19 cellular contexts compared by ENCODE assay signal in genomic region chr6:46648869-46649488, GRCh38. TPM values are rescaled to one million over a fixed set of nuclear protein-coding genes. Genes with fewer than 3 reads are reported as not detected.
DNase-seq lines count a peak whose midpoint lies in the region; ATAC-seq and TF ChIP-seq lines count a peak whose summit lies in the region.
"Had no signal": no experiment of that assay in that cellular context is flagged by ENCODE, and none has a peak within 500 bp of the region (broad histone marks: within the 10 kb centered on the region; RNA-seq: fewer than 3 reads in every experiment).

No MANE protein-coding gene starts in this region.

- peak overlapping the region; percentile 78 for H3K4me2 ChIP-seq in OCI-LY1 (ENCODE audit: low read length)

- H3K79me2 ChIP-seq in OCI-LY1 (ENCODE audit: insufficient read depth, low read length), result peaks cover 51% of the 10 kb centered on the region

- H3K27ac Mint-ChIP-seq in activated CD4-positive, alpha-beta T cell treated with anti-CD3 and anti-CD28 coated beads, Interleukin-2, amount 10 ng/mL, durations not matched to agents 24 days and 14 days, result no peak overlapping the region
- H3K27ac Mint-ChIP-seq: T-helper 17 cell had no signal

- peak overlapping the region; percentile 93 for H3K27ac ChIP-seq in OCI-LY1 (ENCODE audit: low read depth, low read length, poor library complexity, severe bottlenecking)
- H3K27ac ChIP-seq: esophagus muscularis mucosa, pancreas, upper lobe of right lung had no signal

- no peak overlapping the region for H2AFZ ChIP-seq in OCI-LY1 (ENCODE audit: low read length)

- peaks cover 24% of the 10 kb centered on the region for H3K4me1 ChIP-seq in OCI-LY1 (ENCODE audit: insufficient read depth, low read length, severe bottlenecking)

- peak; percentile 17 for DNase-seq in NOMO-1 treated with DMSO at 0.1 percent for 48 hours (lab: John Stamatoyannopoulos, UW; ENCODE audit: unreplicated experiment)
- no peak for DNase-seq in NOMO-1 treated with dmso at 0.1 percent for 144 hours (lab: John Stamatoyannopoulos, UW; ENCODE audit: unreplicated experiment)
- DNase-seq in fibroblast of mammary gland (ENCODE audit: low read depth), result peak; percentile 55
- no peak for DNase-seq in activated CD4-positive, alpha-beta T cell treated with anti-CD3 and anti-CD28 coated beads, Interleukin-2, amount 10 ng/mL, durations not matched to agents 24 days and 14 days
- no peak for DNase-seq in stimulated activated CD4-positive, alpha-beta T cell treated with anti-CD3 and anti-CD28 coated beads, Interleukin-4, amount 100 ng/mL, for 1 hour
- DNase-seq in retina, result no peak
- DNase-seq: activated naive CD4-positive, alpha-beta T cell treated with Interleukin-2 at 50 U/mL for 16 hours; dermis blood vessel endothelial cell; hippocampal formation; left cardiac atrium; NCI-H146; pancreas; stimulated activated naive CD8-positive, alpha-beta T cell treated with anti-CD3 and anti-CD28 coated beads, Interleukin-15, Interleukin-2, amounts not matched to agents 100 U/mL and 50 U/mL, for 24 hours; T-helper 17 cell; upper lobe of right lung had no signal

- peaks cover 30% of the 10 kb centered on the region for H3K36me3 ChIP-seq in OCI-LY1 (ENCODE audit: insufficient read depth, low read length)
- H3K36me3 ChIP-seq: esophagus muscularis mucosa, HAP-1, pancreas, upper lobe of right lung had no signal

- intact Hi-C loops in activated CD4-positive, alpha-beta T cell treated with anti-CD3 and anti-CD28 coated beads, Interleukin-2, amount 10 ng/mL, durations not matched to agents 24 days and 14 days (cut with micrococcal nuclease), result no loop called here

- H3K27me3 ChIP-seq in OCI-LY1 (ENCODE audit: insufficient read depth, low read length), result no peaks in the 10 kb centered on the region
- H3K27me3 ChIP-seq: esophagus muscularis mucosa, pancreas, upper lobe of right lung had no signal

- H3K36me3 Mint-ChIP-seq in activated CD4-positive, alpha-beta T cell treated with anti-CD3 and anti-CD28 coated beads, Interleukin-2, amount 10 ng/mL, durations not matched to agents 24 days and 14 days (ENCODE audit: low read depth), result no peaks in the 10 kb centered on the region

- H4K20me1 ChIP-seq in OCI-LY1 (ENCODE audit: insufficient read depth, low read length), result no peaks in the 10 kb centered on the region

- peaks cover 13% of the 10 kb centered on the region for H3K4me1 Mint-ChIP-seq in activated CD4-positive, alpha-beta T cell treated with anti-CD3 and anti-CD28 coated beads, Interleukin-2, amount 10 ng/mL, durations not matched to agents 24 days and 14 days

- TF ChIP-seq CTCF in OCI-LY1 (IDR thresholded peaks at IDR 0.05; ENCODE audit: low read length) (peak; percentile 26; the same call in 1 of the 2 replicates), fibroblast of mammary gland (conservative IDR thresholded peaks at IDR 0.05; ENCODE audit: control insufficient read depth, insufficient read depth, low read depth, low read length) (no peak)

- H3K4me3 ChIP-seq in OCI-LY1 (ENCODE audit: low read depth, low read length, poor library complexity, severe bottlenecking) (peak overlapping the region; percentile 91), fibroblast of mammary gland (ENCODE audit: control insufficient read depth, low read depth, low read length) (no peak overlapping the region)
- H3K4me3 ChIP-seq: esophagus muscularis mucosa, HAP-1, pancreas, upper lobe of right lung had no signal

- H3F3A ChIP-seq in OCI-LY1 (ENCODE audit: insufficient read depth, low read length), result no peaks in the 10 kb centered on the region

- peaks cover 35% of the 10 kb centered on the region for H3K27me3 Mint-ChIP-seq in activated CD4-positive, alpha-beta T cell treated with anti-CD3 and anti-CD28 coated beads, Interleukin-2, amount 10 ng/mL, durations not matched to agents 24 days and 14 days

- ATAC-seq in HG02610 (IDR thresholded peaks at IDR 0.05; ENCODE audit: unreplicated experiment), result no peak
- ATAC-seq: left cardiac atrium; pancreas; stimulated activated naive CD8-positive, alpha-beta T cell treated with anti-CD3 and anti-CD28 coated beads, Interleukin-15, Interleukin-2, amounts not matched to agents 100 U/mL and 50 U/mL, for 24 hours; T-helper 17 cell; upper lobe of right lung had no signal

- H3K9me3 Mint-ChIP-seq in activated CD4-positive, alpha-beta T cell treated with anti-CD3 and anti-CD28 coated beads, Interleukin-2, amount 10 ng/mL, durations not matched to agents 24 days and 14 days, result no peaks in the 10 kb centered on the region

- H3K9me2 ChIP-seq in OCI-LY1 (ENCODE audit: low read depth, low read length), result no peaks in the 10 kb centered on the region

- H3K4me3 Mint-ChIP-seq in activated CD4-positive, alpha-beta T cell treated with anti-CD3 and anti-CD28 coated beads, Interleukin-2, amount 10 ng/mL, durations not matched to agents 24 days and 14 days, result no peak overlapping the region
- H3K4me3 Mint-ChIP-seq: T-helper 17 cell had no signal

- H3K9me3 ChIP-seq in OCI-LY1 (ENCODE audit: low read length), result peaks cover 12% of the 10 kb centered on the region
- H3K9me3 ChIP-seq: esophagus muscularis mucosa, HAP-1, pancreas, upper lobe of right lung had no signal

- H3K9ac ChIP-seq in OCI-LY1 (ENCODE audit: low read length), result peak overlapping the region; percentile 89

RNA-seq across cellular contexts. Expression of gene CYP39A1, which starts 3.6 kb away (rescaled TPM):
- total RNA-seq in activated CD4-positive, alpha-beta T cell treated with anti-CD3 and anti-CD28 coated beads, Interleukin-2, amount 10 ng/mL, durations not matched to agents 24 days and 14 days, result not detected in 2 replicates
- total RNA-seq: T-helper 17 cell had no signal

RNA-seq across cellular contexts. Expression of gene SLC25A27, which starts 3.8 kb away (rescaled TPM):
- total RNA-seq in activated CD4-positive, alpha-beta T cell treated with anti-CD3 and anti-CD28 coated beads, Interleukin-2, amount 10 ng/mL, durations not matched to agents 24 days and 14 days, result 0.07 and 0.28 TPM in 2 replicates

RNA-seq across cellular contexts. Expression of gene TDRD6, which starts 38.7 kb away (rescaled TPM):
- not detected in 2 replicates for total RNA-seq in activated CD4-positive, alpha-beta T cell treated with anti-CD3 and anti-CD28 coated beads, Interleukin-2, amount 10 ng/mL, durations not matched to agents 24 days and 14 days
- total RNA-seq: T-helper 17 cell had no signal

Comparison
In these comparisons a context has a peak if more than half of its experiments do, and no peak if none do; other contexts are left out.
1. DNase-seq: peak in NOMO-1 treated with DMSO at 0.1 percent for 48 hours (single experiment) and fibroblast of mammary gland (single experiment); none in NOMO-1 treated with dmso at 0.1 percent for 144 hours (single experiment), activated CD4-positive, alpha-beta T cell treated with anti-CD3 and anti-CD28 coated beads, Interleukin-2, amount 10 ng/mL, durations not matched to agents 24 days and 14 days (single experiment), stimulated activated CD4-positive, alpha-beta T cell treated with anti-CD3 and anti-CD28 coated beads, Interleukin-4, amount 100 ng/mL, for 1 hour (single experiment) and retina (single experiment).